ENCODE assay signal across 10 cellular contexts in the genomic region with DNA sequence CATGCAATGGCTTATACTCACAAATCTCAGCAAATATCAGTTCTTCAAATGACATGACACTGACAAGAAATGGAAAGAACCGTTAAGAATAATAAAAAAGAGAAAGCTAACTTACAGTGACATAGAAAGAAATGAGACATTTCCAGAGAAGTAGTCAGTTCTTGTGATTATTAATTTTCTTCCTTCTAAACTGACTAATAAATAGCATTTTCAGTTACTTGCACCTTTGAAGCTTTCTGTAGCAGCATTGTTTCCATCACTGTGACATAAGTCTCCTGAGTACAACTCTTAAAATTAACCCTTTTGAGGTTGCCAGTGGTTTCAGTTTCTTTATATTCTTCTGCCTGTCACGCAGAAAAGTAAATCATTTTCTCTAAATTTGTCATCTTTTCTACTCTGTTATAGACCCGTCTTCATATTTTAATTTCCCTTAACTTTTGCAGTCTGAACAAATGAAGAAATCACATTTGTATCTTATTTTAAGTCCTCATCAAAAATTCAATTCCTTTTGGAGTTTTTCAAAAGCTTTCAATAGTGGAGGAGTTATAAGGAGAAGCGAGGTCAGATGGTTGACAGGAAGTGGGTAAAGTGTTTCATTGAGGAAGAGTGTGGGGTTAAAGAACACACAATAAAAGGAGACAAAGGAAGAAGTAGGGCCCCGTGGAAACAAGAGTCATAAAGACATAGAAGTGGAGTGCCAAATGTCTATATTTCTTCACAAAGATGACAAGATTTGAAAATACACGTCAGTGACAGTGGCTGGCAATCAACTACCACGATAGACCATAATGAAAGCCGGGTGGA. TPM values are rescaled to one million over a fixed set of nuclear protein-coding genes. Genes with fewer than 3 reads are reported as not detected.
A peak's percentile ranks its signal among the peaks of the same experiment; 100 is the strongest.
DNase-seq lines count a peak whose midpoint lies in the region; ATAC-seq lines count a peak whose summit lies in the region.
"Had no signal": no experiment of that assay in that cellular context is flagged by ENCODE, and none has a peak within 500 bp of the region (broad histone marks: within the 10 kb centered on the region; RNA-seq: fewer than 3 reads in every experiment).

No MANE protein-coding gene starts in this region.

- DNase-seq in stimulated activated CD4-positive, alpha-beta T cell treated with anti-CD3 and anti-CD28 coated beads, Interleukin-12 subunit alpha, Interleukin-12 subunit beta, amount 100 ng/mL, for 48 hours (ENCODE audit: low read depth in 2 of 3, low spot score in 1 of 3): peak in 2 of 3 donors; percentile 32 to 41
- DNase-seq in stimulated activated CD4-positive, alpha-beta T cell treated with anti-CD3 and anti-CD28 coated beads, Interleukin-4, amount 100 ng/mL, for 1 hour: no peak
- DNase-seq in T-helper 2 cell treated with Interferon-gamma antibody and Interleukin-4, amounts not matched to agents 5 μg/mL and 100 μg/mL, for 36 hours (ENCODE audit: low spot score): peak; percentile 63
- peak; percentile 48 to 67 for DNase-seq in stimulated activated naive CD8-positive, alpha-beta T cell treated with anti-CD3 and anti-CD28 coated beads, Interleukin-15, amount 100 ng/mL, for 72 hours
- DNase-seq in NCI-H187 (lab: John Stamatoyannopoulos, UW) (no peak), ureter (ENCODE audit: low spot score) (no peak), nucleus accumbens (lab: John Stamatoyannopoulos, UW) (no peak)
- DNase-seq: right cardiac atrium, SJCRH30 had no signal

- peak overlapping the region; percentile 85 for H3K4me3 Mint-ChIP-seq in T-helper 2 cell treated with Interferon-gamma antibody and Interleukin-4, amounts not matched to agents 5 μg/mL and 100 μg/mL, for 36 hours
- H3K4me3 Mint-ChIP-seq in stimulated activated naive CD8-positive, alpha-beta T cell treated with anti-CD3 and anti-CD28 coated beads, Interleukin-15, amount 100 ng/mL, for 72 hours: peak overlapping the region; percentile 61 to 75

- ATAC-seq in HG02970 (IDR thresholded peaks at IDR 0.05; ENCODE audit: low FRiP score, unreplicated experiment): peak; percentile 91
- peak; percentile 88 for ATAC-seq in stimulated activated naive CD8-positive, alpha-beta T cell treated with anti-CD3 and anti-CD28 coated beads, Interleukin-15, amount 100 ng/mL, for 72 hours
- ATAC-seq: right cardiac atrium had no signal

- H3K27me3 Mint-ChIP-seq in T-helper 2 cell treated with Interferon-gamma antibody and Interleukin-4, amounts not matched to agents 5 μg/mL and 100 μg/mL, for 36 hours (ENCODE audit: low read depth): no peaks in the 10 kb centered on the region
- H3K27me3 Mint-ChIP-seq in stimulated activated naive CD8-positive, alpha-beta T cell treated with anti-CD3 and anti-CD28 coated beads, Interleukin-15, amount 100 ng/mL, for 72 hours: no peaks in the 10 kb centered on the region

- peaks cover 7% of the 10 kb centered on the region for H3K36me3 Mint-ChIP-seq in T-helper 2 cell treated with Interferon-gamma antibody and Interleukin-4, amounts not matched to agents 5 μg/mL and 100 μg/mL, for 36 hours (ENCODE audit: low read depth)

- H3K27ac Mint-ChIP-seq in T-helper 2 cell treated with Interferon-gamma antibody and Interleukin-4, amounts not matched to agents 5 μg/mL and 100 μg/mL, for 36 hours: peak overlapping the region; percentile 99
- peak overlapping the region; percentile 99 for H3K27ac Mint-ChIP-seq in stimulated activated naive CD8-positive, alpha-beta T cell treated with anti-CD3 and anti-CD28 coated beads, Interleukin-15, amount 100 ng/mL, for 72 hours

- peaks cover 64% of the 10 kb centered on the region for H3K4me1 Mint-ChIP-seq in T-helper 2 cell treated with Interferon-gamma antibody and Interleukin-4, amounts not matched to agents 5 μg/mL and 100 μg/mL, for 36 hours (ENCODE audit: low read depth)
- H3K4me1 Mint-ChIP-seq in stimulated activated naive CD8-positive, alpha-beta T cell treated with anti-CD3 and anti-CD28 coated beads, Interleukin-15, amount 100 ng/mL, for 72 hours: peaks cover 87% of the 10 kb centered on the region

- no peaks in the 10 kb centered on the region for H3K9me3 Mint-ChIP-seq in T-helper 2 cell treated with Interferon-gamma antibody and Interleukin-4, amounts not matched to agents 5 μg/mL and 100 μg/mL, for 36 hours
- H3K9me3 Mint-ChIP-seq in stimulated activated naive CD8-positive, alpha-beta T cell treated with anti-CD3 and anti-CD28 coated beads, Interleukin-15, amount 100 ng/mL, for 72 hours: no peaks in the 10 kb centered on the region

RNA-seq across cellular contexts. Expression of a gene that starts 57.9 kb away (rescaled TPM):
- total RNA-seq in ureter: 38.7 TPM

Comparison
In these comparisons a context has a peak if more than half of its experiments do, and no peak if none do; other contexts are left out.
1. DNase-seq: peak in stimulated activated CD4-positive, alpha-beta T cell treated with anti-CD3 and anti-CD28 coated beads, Interleukin-12 subunit alpha, Interleukin-12 subunit beta, amount 100 ng/mL, for 48 hours (2 of 3), T-helper 2 cell treated with Interferon-gamma antibody and Interleukin-4, amounts not matched to agents 5 μg/mL and 100 μg/mL, for 36 hours (single experiment) and stimulated activated naive CD8-positive, alpha-beta T cell treated with anti-CD3 and anti-CD28 coated beads, Interleukin-15, amount 100 ng/mL, for 72 hours (2 of 2); none in stimulated activated CD4-positive, alpha-beta T cell treated with anti-CD3 and anti-CD28 coated beads, Interleukin-4, amount 100 ng/mL, for 1 hour (single experiment), NCI-H187 (0 of 2), ureter (single experiment) and nucleus accumbens (0 of 56).